ENCODE assay signal across 17 cellular contexts in the genomic region with DNA sequence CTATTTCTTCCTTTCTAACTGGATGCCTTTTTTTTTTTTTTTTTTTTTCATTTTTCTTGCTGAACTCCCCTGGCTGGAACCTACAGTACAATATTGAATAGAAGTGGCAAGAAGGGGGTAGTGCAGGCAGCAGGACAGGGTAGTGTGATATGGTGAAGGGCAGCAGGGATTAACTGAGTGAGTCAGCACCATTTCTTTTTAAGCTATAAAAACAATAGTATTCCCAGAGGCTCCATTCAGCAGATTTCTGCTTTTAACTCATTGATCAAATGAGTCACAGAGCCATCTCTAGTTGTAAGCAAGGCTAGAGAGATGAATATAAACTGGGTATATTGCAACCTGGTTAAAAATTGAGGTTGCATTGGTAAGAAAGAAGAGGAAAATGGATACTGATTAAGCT. TPM values are rescaled to one million over a fixed set of nuclear protein-coding genes. Genes with fewer than 3 reads are reported as not detected.
DNase-seq lines count a peak whose midpoint lies in the region; ATAC-seq, FAIRE-seq and TF ChIP-seq lines count a peak whose summit lies in the region.
"Had no signal": no experiment of that assay in that cellular context is flagged by ENCODE, and none has a peak within 500 bp of the region (broad histone marks: within the 10 kb centered on the region; RNA-seq: fewer than 3 reads in every experiment).

No MANE protein-coding gene starts in this region.

- no peak for ATAC-seq in GM18873 (IDR thresholded peaks at IDR 0.05; ENCODE audit: low FRiP score, unreplicated experiment)
- ATAC-seq: activated CD4-positive, alpha-beta T cell treated with anti-CD3 and anti-CD28 coated beads for 36 hours; naive thymus-derived CD8-positive, alpha-beta T cell; right cardiac atrium; T-helper 17 cell had no signal

- TF ChIP-seq CTCF in D721Med (IDR thresholded peaks at IDR 0.05; ENCODE audit: insufficient read depth, missing control alignments) (no peak), astrocyte of the spinal cord (IDR thresholded peaks at IDR 0.05; ENCODE audit: low read depth, low read length) (no peak), GM20000 (IDR thresholded peaks at IDR 0.05; ENCODE audit: extremely low read depth, missing control alignments) (no peak)

- DNase-seq in D721Med (ENCODE audit: insufficient read length, low spot score) (no peak), LHCN-M2 (ENCODE audit: low read depth) (peak; percentile 86), astrocyte of the spinal cord (ENCODE audit: low read depth, low spot score) (peak; percentile 79), lung microvascular endothelial cell (ENCODE audit: low read depth in 2 of 2) (peak; percentile 14 to 23), HK-2 (ENCODE audit: unreplicated experiment) (no peak), GM20000 (ENCODE audit: low spot score) (no peak), SW 1271 (lab: John Stamatoyannopoulos, UW) (no peak)
- DNase-seq: activated CD4-positive, alpha-beta T cell treated with anti-CD3 and anti-CD28 coated beads for 36 hours; activated T-cell treated with anti-CD3 and anti-CD28 coated beads, Interleukin-2, amount 50 U/mL, for 48 hours; aorta; effector memory CD4-positive, alpha-beta T cell; head of caudate nucleus; naive thymus-derived CD8-positive, alpha-beta T cell; right cardiac atrium; stimulated activated naive CD4-positive, alpha-beta T cell; T-helper 17 cell had no signal

- peak; percentile 51 for FAIRE-seq in D721Med (lab: Jason Lieb, UNC)

- H3K4me3 ChIP-seq in astrocyte of the spinal cord (ENCODE audit: low read depth, low read length), result no peak overlapping the region

- in situ Hi-C loops in astrocyte of the spinal cord (cut with HindIII; ENCODE audit: low sequenced_read_pairs), result no loop called here

RNA-seq across cellular contexts. Expression of gene SETD7, which starts 53.6 kb away (rescaled TPM):
- total RNA-seq in LHCN-M2 (2014; rRNA removed) (41.2 and 45.5 TPM in 2 replicates), lung microvascular endothelial cell (38.8 and 63.3 TPM in 2 replicates)
- 13.8 TPM for polyA plus RNA-seq in LHCN-M2 (2012)

RNA-seq across cellular contexts. Expression of gene MGST2, which starts 56.0 kb away (rescaled TPM):
- total RNA-seq in LHCN-M2 (2014; rRNA removed), result 5.0 and 9.9 TPM in 2 replicates
- polyA plus RNA-seq in LHCN-M2 (2012), result 13.5 TPM
- total RNA-seq in lung microvascular endothelial cell, result 60.1 and 79.4 TPM in 2 replicates

Comparison
In these comparisons a context has a peak if more than half of its experiments do, and no peak if none do; other contexts are left out.
1. DNase-seq: peak in LHCN-M2 (single experiment), astrocyte of the spinal cord (single experiment) and lung microvascular endothelial cell (2 of 2); none in D721Med (single experiment), HK-2 (single experiment), GM20000 (single experiment) and SW 1271 (0 of 2).